Comparison of ENCODE assay signal across 1 cellular context in genomic region chr20:48620486-48621255, GRCh38.
TF ChIP-seq lines count a peak whose summit lies in the region.

No MANE protein-coding gene starts in this region.

TF ChIP-seq in HepG2, 621 proteins besides CTCF, POLR2A, EP300 and RAD21 (continued from another document and continues in another):
- TF ChIP-seq PAWR (CRISPR knock-in tag; IDR thresholded peaks at IDR 0.05; ENCODE audit: borderline replicate concordance) (0 out of 2 replicates have a peak, but pooled peaks have one; percentile 58), CENPX (CRISPR knock-in tag; IDR thresholded peaks at IDR 0.05) (no peak), ZNF124 (CRISPR knock-in tag; IDR thresholded peaks at IDR 0.05) (no peak; the same call in 1 of the 2 replicates), ZBTB38 (CRISPR knock-in tag; IDR thresholded peaks at IDR 0.05) (no peak), ZKSCAN8 (CRISPR knock-in tag; IDR thresholded peaks at IDR 0.05; ENCODE audit: borderline replicate concordance) (no peak), MTERF4 (CRISPR knock-in tag; IDR thresholded peaks at IDR 0.05) (no peak), ZNF10 (CRISPR knock-in tag; IDR thresholded peaks at IDR 0.05; ENCODE audit: borderline replicate concordance, low read depth) (no peak), SAFB2 (CRISPR knock-in tag; IDR thresholded peaks at IDR 0.05; ENCODE audit: borderline replicate concordance, low read depth) (no peak), ZNF430 (CRISPR knock-in tag; IDR thresholded peaks at IDR 0.05) (no peak), DNMT1 (CRISPR knock-in tag; IDR thresholded peaks at IDR 0.05) (0 out of 2 replicates have a peak, but pooled peaks have one; percentile 43), RFX1 (IDR thresholded peaks at IDR 0.05) (no peak), LCORL (IDR thresholded peaks at IDR 0.05) (no peak), LCORL (CRISPR knock-in tag; IDR thresholded peaks at IDR 0.05) (peak; percentile 91), ZC3H4 (CRISPR knock-in tag; IDR thresholded peaks at IDR 0.05; ENCODE audit: borderline replicate concordance) (no peak), ZNF335 (CRISPR knock-in tag; IDR thresholded peaks at IDR 0.05) (no peak), ELF1 (CRISPR knock-in tag; IDR thresholded peaks at IDR 0.05) (peak; percentile 20; the same call in 1 of the 2 replicates), ZBTB26 (CRISPR knock-in tag; IDR thresholded peaks at IDR 0.05; ENCODE audit: borderline replicate concordance) (no peak), ZNF768 (CRISPR knock-in tag; IDR thresholded peaks at IDR 0.05) (peak; percentile 55; the same call in 1 of the 2 replicates), PTBP1 (IDR thresholded peaks at IDR 0.05; ENCODE audit: low read depth, low read length, poor library complexity, severe bottlenecking) (no peak), ZNF441 (CRISPR knock-in tag; IDR thresholded peaks at IDR 0.05; ENCODE audit: borderline replicate concordance) (no peak), ZNF260 (CRISPR knock-in tag; IDR thresholded peaks at IDR 0.05; ENCODE audit: borderline replicate concordance, low read depth) (no peak), HIVEP1 (CRISPR knock-in tag; IDR thresholded peaks at IDR 0.05) (no peak), HNF4G (IDR thresholded peaks at IDR 0.05; ENCODE audit: borderline replicate concordance, low read depth, low read length) (no peak), HNF4G (CRISPR knock-in tag; IDR thresholded peaks at IDR 0.05; ENCODE audit: borderline replicate concordance, low read depth) (no peak), ZNF780A (CRISPR knock-in tag; IDR thresholded peaks at IDR 0.05) (no peak), EEA1 (CRISPR knock-in tag; IDR thresholded peaks at IDR 0.05; ENCODE audit: borderline replicate concordance) (no peak), SOX5 (CRISPR knock-in tag; IDR thresholded peaks at IDR 0.05; ENCODE audit: borderline replicate concordance) (peak; percentile 31; the same call in 1 of the 2 replicates), ZMAT3 (CRISPR knock-in tag; conservative IDR thresholded peaks at IDR 0.05) (no peak), BCL6 (CRISPR knock-in tag; IDR thresholded peaks at IDR 0.05) (peak; percentile 7; the same call in 1 of the 2 replicates), SMAD1 (CRISPR knock-in tag; IDR thresholded peaks at IDR 0.05; ENCODE audit: borderline replicate concordance, low read depth) (peak; percentile 73; the same call in 1 of the 2 replicates), HMGA1 (CRISPR knock-in tag; conservative IDR thresholded peaks at IDR 0.05) (no peak), NFIB (CRISPR knock-in tag; IDR thresholded peaks at IDR 0.05; ENCODE audit: borderline replicate concordance) (no peak), KLF16 (CRISPR knock-in tag; IDR thresholded peaks at IDR 0.05) (peak in 1 of 2 experiments; percentile 72; a peak in 2 of 4 replicates), ZNF784 (CRISPR knock-in tag; IDR thresholded peaks at IDR 0.05; ENCODE audit: borderline replicate concordance) (no peak), SALL2 (CRISPR knock-in tag; IDR thresholded peaks at IDR 0.05) (peak; percentile 48; the same call in 1 of the 2 replicates), MZF1 (CRISPR knock-in tag; IDR thresholded peaks at IDR 0.05; ENCODE audit: borderline replicate concordance) (no peak), ADNP (CRISPR knock-in tag; IDR thresholded peaks at IDR 0.05) (no peak), ZSCAN5A (CRISPR knock-in tag; IDR thresholded peaks at IDR 0.05; ENCODE audit: borderline replicate concordance) (peak; percentile 38; the same call in 1 of the 2 replicates), TCF7 (IDR thresholded peaks at IDR 0.05; ENCODE audit: low read depth) (no peak), MEF2D (CRISPR knock-in tag; IDR thresholded peaks at IDR 0.05) (no peak), FOSL2 (CRISPR knock-in tag; IDR thresholded peaks at IDR 0.05) (peak; percentile 39), ZNF883 (CRISPR knock-in tag; IDR thresholded peaks at IDR 0.05; ENCODE audit: not compliant biosample characterization) (no peak), SRY (CRISPR knock-in tag; IDR thresholded peaks at IDR 0.05) (peak; percentile 41; the same call in 1 of the 2 replicates), NFE2L1 (CRISPR knock-in tag; IDR thresholded peaks at IDR 0.05; ENCODE audit: borderline replicate concordance) (no peak), ZNF318 (CRISPR knock-in tag; IDR thresholded peaks at IDR 0.05) (no peak), HMG20B (CRISPR knock-in tag; conservative IDR thresholded peaks at IDR 0.05) (peak; percentile 12; the same call in 1 of the 2 replicates), ZNF512 (CRISPR knock-in tag; IDR thresholded peaks at IDR 0.05) (peak; percentile 90; the same call in 1 of the 2 replicates), CCDC6 (CRISPR knock-in tag; IDR thresholded peaks at IDR 0.05) (no peak), ZNF558 (CRISPR knock-in tag; IDR thresholded peaks at IDR 0.05; ENCODE audit: borderline replicate concordance) (no peak), XRCC5 (optimal IDR thresholded peaks at IDR 0.05; ENCODE audit: low read length) (peak; percentile 43), ATF2 (CRISPR knock-in tag; IDR thresholded peaks at IDR 0.05) (no peak), ZSCAN20 (CRISPR knock-in tag; IDR thresholded peaks at IDR 0.05; ENCODE audit: borderline replicate concordance) (0 out of 2 replicates have a peak, but pooled peaks have one; percentile 19), ONECUT2 (CRISPR knock-in tag; IDR thresholded peaks at IDR 0.05) (no peak; the same call in 1 of the 2 replicates), SAP130 (CRISPR knock-in tag; IDR thresholded peaks at IDR 0.05; ENCODE audit: low read depth) (0 out of 2 replicates have a peak, but pooled peaks have one; percentile 12), POLR2G (IDR thresholded peaks at IDR 0.05; ENCODE audit: low read depth, low read length) (no peak), MED13 (CRISPR knock-in tag; IDR thresholded peaks at IDR 0.05) (0 out of 2 replicates have a peak, but pooled peaks have one; percentile 55)
